In the genomic region with DNA sequence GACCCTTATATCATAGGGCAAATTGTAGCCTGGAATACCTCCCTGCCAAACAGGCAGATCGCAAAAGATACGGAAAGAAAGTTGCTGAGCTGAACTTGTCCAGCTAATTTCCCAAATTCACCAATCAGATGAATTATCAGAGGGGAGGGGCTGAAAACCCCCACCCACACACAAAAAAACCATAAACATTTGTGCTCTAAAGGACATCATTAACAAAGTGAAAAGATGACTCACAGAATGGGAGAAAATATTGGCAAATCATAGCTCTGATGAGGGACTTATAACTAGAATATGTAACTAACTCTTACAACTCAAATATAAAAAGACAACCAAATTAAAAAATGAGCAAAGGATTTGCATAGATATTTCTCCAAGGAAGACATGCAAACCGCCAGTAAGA, we compare ENCODE assay signal across 31 cellular contexts. TPM values are rescaled to one million over a fixed set of nuclear protein-coding genes. Genes with fewer than 3 reads are reported as not detected.
DNase-seq lines count a peak whose midpoint lies in the region; ATAC-seq, FAIRE-seq and TF ChIP-seq lines count a peak whose summit lies in the region.
"Had no signal": no experiment of that assay in that cellular context is flagged by ENCODE, and none has a peak within 500 bp of the region (broad histone marks: within the 10 kb centered on the region; RNA-seq: fewer than 3 reads in every experiment).

No MANE protein-coding gene starts in this region.

- no peaks in the 10 kb centered on the region for H3K27me3 Mint-ChIP-seq in astrocyte (ENCODE audit: low read depth, unreplicated experiment)
- H3K27me3 Mint-ChIP-seq: activated B cell treated with CpG ODN at 0.5 μM for 24 hours had no signal

- no peak overlapping the region for H2AFZ ChIP-seq in astrocyte (ENCODE audit: low read depth, low read length)

- FAIRE-seq in HTR-8/SVneo (lab: Jason Lieb, UNC) (peak; percentile 31), astrocyte (lab: Jason Lieb, UNC) (no peak)

- H3K27me3 ChIP-seq in astrocyte (ENCODE audit: insufficient read depth, low read length) (no peaks in the 10 kb centered on the region), skeletal muscle satellite cell (ENCODE audit: control insufficient read depth, insufficient read depth, low read length) (no peaks in the 10 kb centered on the region)
- H3K27me3 ChIP-seq: ascending aorta, heart left ventricle, neutrophil, Peyer's patch, SJCRH30 had no signal

- no peak overlapping the region for H3K27ac Mint-ChIP-seq in astrocyte (ENCODE audit: unreplicated experiment)
- H3K27ac Mint-ChIP-seq: activated B cell treated with CpG ODN at 0.5 μM for 24 hours; activated naive CD4-positive, alpha-beta T cell treated with anti-CD3 and anti-CD28 coated beads, Interleukin-2, amount 50 U/mL, for 72 hours; HFFc6; memory B cell; T-cell had no signal

- H3K9me3 ChIP-seq in astrocyte (ENCODE audit: insufficient read depth, low read depth, low read length), result no peaks in the 10 kb centered on the region
- no peaks in the 10 kb centered on the region for H3K9me3 ChIP-seq in skeletal muscle satellite cell (replicated peaks; ENCODE audit: low read length)
- H3K9me3 ChIP-seq: ascending aorta, heart left ventricle, neutrophil, Peyer's patch, SJCRH30 had no signal

- no peak for ATAC-seq in HG02973 (IDR thresholded peaks at IDR 0.05; ENCODE audit: unreplicated experiment)
- ATAC-seq in GM18868 (IDR thresholded peaks at IDR 0.05; ENCODE audit: unreplicated experiment), result no peak
- ATAC-seq: activated naive CD4-positive, alpha-beta T cell treated with anti-CD3 and anti-CD28 coated beads, Interleukin-2, amount 50 U/mL, for 72 hours; heart left ventricle; left cardiac atrium; sciatic nerve; T-cell had no signal

- DNase-seq in HTR-8/SVneo (ENCODE audit: insufficient read length, low spot score), result no peak
- peak; percentile 23 for DNase-seq in astrocyte (ENCODE audit: low read depth)
- DNase-seq in fibroblast of villous mesenchyme (ENCODE audit: low read depth), result peak; percentile 19
- DNase-seq in NCI-H128 (lab: John Stamatoyannopoulos, UW; ENCODE audit: unreplicated experiment), result no peak
- DNase-seq: activated B cell treated with CpG ODN at 0.5 μM for 24 hours; activated CD4-positive, alpha-beta T cell treated with anti-CD3 and anti-CD28 coated beads, Interleukin-2, amount 50 U/mL, for 4 hours; activated CD8-positive, alpha-beta memory T cell treated with anti-CD3 and anti-CD28 coated beads, Interleukin-2, amount 50 U/mL, for 4 hours; cerebellar nuclear complex; DMS79 treated with DMSO at 0.1 percent for 48 hours; dorsolateral prefrontal cortex; heart left ventricle; HFFc6; Kasumi-1; left cardiac atrium; NCI-H1092 treated with DMSO at 0.1 percent for 48 hours; NCI-H187 treated with DMSO at 0.1 percent for 48 hours; NCI-H526 treated with DMSO at 0.1 percent for 48 hours; Peyer's patch; SJCRH30; stimulated activated CD4-positive, alpha-beta T cell treated with anti-CD3 and anti-CD28 coated beads, Interleukin-15, amount 100 ng/mL, for 24 hours; stimulated activated naive CD4-positive, alpha-beta T cell treated with Interleukin-2 at 50 U/mL for 16 hours; T-cell had no signal

- H3K4me3 Mint-ChIP-seq in astrocyte (ENCODE audit: unreplicated experiment), result no peak overlapping the region
- H3K4me3 Mint-ChIP-seq: activated B cell treated with CpG ODN at 0.5 μM for 24 hours, HFFc6, memory B cell, T-cell had no signal

- no peak overlapping the region for H3K4me3 ChIP-seq in astrocyte (ENCODE audit: insufficient read depth, low read depth, low read length)
- H3K4me3 ChIP-seq in fibroblast of villous mesenchyme (ENCODE audit: low read depth, low read length), result no peak overlapping the region
- H3K4me3 ChIP-seq in skeletal muscle satellite cell (ENCODE audit: low read length), result no peak overlapping the region
- H3K4me3 ChIP-seq: ascending aorta, dorsolateral prefrontal cortex, heart left ventricle, Peyer's patch, SJCRH30 had no signal

- peaks cover 11% of the 10 kb centered on the region for H3K4me1 Mint-ChIP-seq in astrocyte (ENCODE audit: low read depth, unreplicated experiment)
- H3K4me1 Mint-ChIP-seq: activated B cell treated with CpG ODN at 0.5 μM for 24 hours, memory B cell, T-cell had no signal

- H3K27ac ChIP-seq in astrocyte (ENCODE audit: low read depth, low read length), result no peak overlapping the region
- H3K27ac ChIP-seq: ascending aorta, C4-2B, dorsolateral prefrontal cortex, heart left ventricle, neutrophil, Peyer's patch, SJCRH30 had no signal

- no peaks in the 10 kb centered on the region for H4K20me1 ChIP-seq in astrocyte (ENCODE audit: insufficient read depth, low read length)

- no peaks in the 10 kb centered on the region for H3K36me3 ChIP-seq in astrocyte (ENCODE audit: insufficient read depth, low read length)
- no peaks in the 10 kb centered on the region for H3K36me3 ChIP-seq in skeletal muscle satellite cell (ENCODE audit: insufficient read depth, low read length)
- H3K36me3 ChIP-seq: ascending aorta, heart left ventricle, neutrophil, Peyer's patch, SJCRH30 had no signal

- TF ChIP-seq CTCF in astrocyte (IDR thresholded peaks at IDR 0.05; ENCODE audit: insufficient read depth, low read depth, low read length) (no peak), fibroblast of villous mesenchyme (IDR thresholded peaks at IDR 0.05; ENCODE audit: insufficient read depth, low read depth, low read length) (peak; percentile 8)

- H3K4me2 ChIP-seq in astrocyte (ENCODE audit: low read length), result no peak overlapping the region
- peak overlapping the region; percentile 16 for H3K4me2 ChIP-seq in skeletal muscle satellite cell (ENCODE audit: low read length)

- no peak overlapping the region for H3K9ac ChIP-seq in astrocyte (ENCODE audit: low read length)
- H3K9ac ChIP-seq in skeletal muscle satellite cell (ENCODE audit: low read depth, low read length), result no peak overlapping the region

- no peaks in the 10 kb centered on the region for H3K36me3 Mint-ChIP-seq in astrocyte (ENCODE audit: low read depth, unreplicated experiment)
- H3K36me3 Mint-ChIP-seq: activated naive CD4-positive, alpha-beta T cell treated with anti-CD3 and anti-CD28 coated beads, Interleukin-2, amount 50 U/mL, for 72 hours; memory B cell; T-cell had no signal

- H3K79me2 ChIP-seq in astrocyte (ENCODE audit: insufficient read depth, low read length), result no peaks in the 10 kb centered on the region

- H3K4me1 ChIP-seq in astrocyte (ENCODE audit: insufficient read depth, low read length), result no peaks in the 10 kb centered on the region
- peaks cover 4% of the 10 kb centered on the region for H3K4me1 ChIP-seq in skeletal muscle satellite cell (ENCODE audit: control insufficient read depth, insufficient read depth, low read length)
- H3K4me1 ChIP-seq: ascending aorta, heart left ventricle, Peyer's patch, SJCRH30 had no signal

- H3K9me3 Mint-ChIP-seq in astrocyte (ENCODE audit: unreplicated experiment), result no peaks in the 10 kb centered on the region
- H3K9me3 Mint-ChIP-seq: activated B cell treated with CpG ODN at 0.5 μM for 24 hours; activated naive CD4-positive, alpha-beta T cell treated with anti-CD3 and anti-CD28 coated beads, Interleukin-2, amount 50 U/mL, for 72 hours; HFFc6; memory B cell; T-cell had no signal

RNA-seq across cellular contexts. Expression of gene PTHLH, which starts 36.3 kb away (rescaled TPM):
- total RNA-seq in astrocyte (48.5 and 53.5 TPM in 2 replicates), fibroblast of villous mesenchyme (1.3 and 1.6 TPM in 2 replicates)
- total RNA-seq in skeletal muscle satellite cell (2012; rRNA removed), result under 0.01 TPM in 1 of 2 replicates, not detected in the other
- total RNA-seq: activated B cell treated with CpG ODN at 0.5 μM for 24 hours; activated naive CD4-positive, alpha-beta T cell treated with anti-CD3 and anti-CD28 coated beads, Interleukin-2, amount 50 U/mL, for 72 hours; ascending aorta; Peyer's patch; T-cell had no signal

Comparison
In these comparisons a context has a peak if more than half of its experiments do, and no peak if none do; other contexts are left out.
1. DNase-seq: peak in astrocyte (single experiment) and fibroblast of villous mesenchyme (single experiment); none in HTR-8/SVneo (single experiment) and NCI-H128 (single experiment).
2. RNA of gene PTHLH, which starts 36.3 kb away (total RNA-seq): 48.5 to 53.5 TPM in astrocyte; 1.3 to 1.6 TPM in fibroblast of villous mesenchyme; every median in the first group is over 10 times any median in the second.